8 cellular contexts compared by ENCODE assay signal in genomic region chr1:55216078-55216477, GRCh38. TPM values are rescaled to one million over a fixed set of nuclear protein-coding genes. Genes with fewer than 3 reads are reported as not detected.
DNase-seq lines count a peak whose midpoint lies in the region; ATAC-seq and TF ChIP-seq lines count a peak whose summit lies in the region.

No MANE protein-coding gene starts in this region.

- DNase-seq in AG04449 (ENCODE audit: low read depth, low spot score) (no peak), HuH-7 (ENCODE audit: low spot score) (peak; percentile 22), mammary epithelial cell (no peak), ecto neural progenitor cell (ENCODE audit: low spot score) (no peak), NCI-H524 (lab: John Stamatoyannopoulos, UW) (no peak), NCI-H146 treated with DMSO at 0.1 percent for 48 hours (lab: John Stamatoyannopoulos, UW; ENCODE audit: unreplicated experiment) (no peak)

- H3K27ac ChIP-seq in mammary epithelial cell (ENCODE audit: insufficient read depth, low read depth, low read length) (peak overlapping the region; percentile 75), mucosa of rectum (ENCODE audit: low read depth in 2 of 2, low read length in 2 of 2) (peak overlapping the region; percentile 92 to 95)

- H3K36me3 ChIP-seq in mammary epithelial cell (ENCODE audit: insufficient read depth, low read length): no peaks in the 10 kb centered on the region
- H3K36me3 ChIP-seq in mucosa of rectum (ENCODE audit: control insufficient read depth in 2 of 2, insufficient read depth in 2 of 2, low read length in 2 of 2): no peaks in the 10 kb centered on the region

- no peaks in the 10 kb centered on the region for H3K27me3 ChIP-seq in mammary epithelial cell (ENCODE audit: insufficient read depth, low read length)
- H3K27me3 ChIP-seq in mucosa of rectum (ENCODE audit: control insufficient read depth in 2 of 2, insufficient read depth in 2 of 2, low read length in 2 of 2): no peaks in the 10 kb centered on the region

- TF ChIP-seq CTCF in AG04449 (IDR thresholded peaks at IDR 0.05; ENCODE audit: insufficient read depth, low read length, missing control alignments) (no peak), mammary epithelial cell (conservative IDR thresholded peaks at IDR 0.05 in 1 of 2, IDR thresholded peaks at IDR 0.05 in 1 of 2; ENCODE audit: extremely low read depth in 1 of 2, insufficient read depth in 1 of 2, low read depth in 1 of 2, low read length in 2 of 2) (no peak)

- peak overlapping the region; percentile 90 for H3K4me3 ChIP-seq in AG04449 (ENCODE audit: low read depth, low read length)
- peak overlapping the region; percentile 64 to 97 (median 96) for H3K4me3 ChIP-seq in mammary epithelial cell (replicated peaks in 1 of 3; ENCODE audit: insufficient read depth in 1 of 3, low read depth in 2 of 3, low read length in 3 of 3)
- peak overlapping the region; percentile 85 to 89 for H3K4me3 ChIP-seq in mucosa of rectum (ENCODE audit: low read length in 2 of 2)

- POLR2A ChIA-PET in AG04449 (lab: Yijun Ruan, JAX): interaction anchor here (0.6 kb wide), 1 partner anchor 62 kb away, joined by 3 read pairs; no protein-coding TSS in a partner anchor

- ATAC-seq in GM18858 (IDR thresholded peaks at IDR 0.05; ENCODE audit: unreplicated experiment): no peak

- peaks cover 47% of the 10 kb centered on the region for H3K79me2 ChIP-seq in mammary epithelial cell (ENCODE audit: insufficient read depth, low read length)

- peak overlapping the region; percentile 89 for H3K4me2 ChIP-seq in mammary epithelial cell (ENCODE audit: insufficient read depth, low read depth, low read length)

- peak overlapping the region; percentile 99 for H2AFZ ChIP-seq in mammary epithelial cell (ENCODE audit: low read depth, low read length)

- intact Hi-C loops in mammary epithelial cell (cut with micrococcal nuclease): no loop called here

- WGBS in mammary epithelial cell (ENCODE audit: low coverage, missing lambda C conversion rate): 31% methylated on average over 9 of the region's 10 CpGs

- H3K4me1 ChIP-seq in mammary epithelial cell (ENCODE audit: insufficient read depth, low read length) (peaks cover 24% of the 10 kb centered on the region), mucosa of rectum (ENCODE audit: control insufficient read depth in 2 of 2, insufficient read depth in 2 of 2, low read length in 2 of 2) (peaks cover 23 to 41% of the 10 kb centered on the region in 2 donors)

- H4K20me1 ChIP-seq in mammary epithelial cell (ENCODE audit: insufficient read depth, low read length): no peaks in the 10 kb centered on the region

- BruUV-seq in mammary epithelial cell (replicated peaks; lab: Mats Ljungman, UMichigan): TSS peak; percentile 52

- H3K9me3 ChIP-seq in mammary epithelial cell (replicated peaks; ENCODE audit: insufficient read depth, low read length) (no peaks in the 10 kb centered on the region), mucosa of rectum (ENCODE audit: control insufficient read depth in 2 of 2, low read length in 2 of 2) (no peaks in the 10 kb centered on the region)

- dilution Hi-C loops in mammary epithelial cell (cut with HindIII; ENCODE audit: low sequenced_read_pairs): no loop called here

- H3K9ac ChIP-seq in mammary epithelial cell (ENCODE audit: insufficient read depth, low read length) (peak overlapping the region; percentile 77), mucosa of rectum (ENCODE audit: low read depth in 1 of 2, low read length in 2 of 2) (peak overlapping the region; percentile 84 to 89)

- in situ Hi-C loops in mammary epithelial cell (cut with MboI; ENCODE audit: low sequenced_read_pairs in 2 of 2): no loop called here

- CTCF ChIA-PET in AG04449 (lab: Yijun Ruan, JAX) (no interaction called here), mammary epithelial cell (lab: Charles Lee; ENCODE audit: low non-redundant PET) (no interaction called here)

RNA-seq across cellular contexts. Expression of gene USP24, which starts 0.9 kb away (rescaled TPM):
- 10 to 100 TPM; 37.7 to 41.6 TPM for total RNA-seq in mammary epithelial cell
- 11.3 TPM for polyA plus RNA-seq in mammary epithelial cell
- polyA minus RNA-seq in mammary epithelial cell: 38.1 TPM
